10 cellular contexts compared by ENCODE assay signal in the genomic region with DNA sequence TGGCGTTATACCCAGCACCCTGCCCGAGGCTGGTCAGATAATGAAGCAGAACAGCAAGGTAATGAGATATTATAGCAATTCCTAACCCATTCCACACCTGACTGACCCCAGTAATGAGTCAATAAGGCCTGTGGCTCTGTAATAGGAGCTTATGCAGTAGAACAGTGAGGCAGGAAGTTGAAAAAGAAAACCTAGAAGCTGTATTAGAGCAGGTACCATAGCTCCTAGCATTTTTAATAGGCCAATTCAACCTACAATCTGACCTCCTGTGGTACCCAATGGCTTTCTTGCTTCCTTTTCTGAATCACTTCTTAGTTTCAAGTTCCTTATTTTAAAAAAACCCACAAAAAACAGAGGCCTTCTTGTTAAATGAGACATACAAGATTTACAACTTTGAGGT. TPM values are rescaled to one million over a fixed set of nuclear protein-coding genes. Genes with fewer than 3 reads are reported as not detected.
DNase-seq lines count a peak whose midpoint lies in the region; ATAC-seq and TF ChIP-seq lines count a peak whose summit lies in the region.
"Had no signal": no experiment of that assay in that cellular context is flagged by ENCODE, and none has a peak within 500 bp of the region (broad histone marks: within the 10 kb centered on the region; RNA-seq: fewer than 3 reads in every experiment).

No MANE protein-coding gene starts in this region.

- no peak for TF ChIP-seq CTCF in nephron progenitor cell (IDR thresholded peaks at IDR 0.05)

- H3K9me3 Mint-ChIP-seq in nephron progenitor cell = peaks cover 10% of the 10 kb centered on the region
- no peaks in the 10 kb centered on the region for H3K9me3 Mint-ChIP-seq in activated CD8-positive, alpha-beta T cell treated with anti-CD3 and anti-CD28 coated beads, Interleukin-2, amount 10 ng/mL, durations not matched to agents 7 days and 5 days (ENCODE audit: insufficient read depth)

- POLR2A ChIA-PET in activated CD8-positive, alpha-beta T cell treated with anti-CD3 and anti-CD28 coated beads, Interleukin-2, amount 10 ng/mL, durations not matched to agents 7 days and 5 days (lab: Charles Lee) = no interaction called here

- no peak overlapping the region for H3K27ac Mint-ChIP-seq in nephron progenitor cell
- H3K27ac Mint-ChIP-seq in activated CD8-positive, alpha-beta T cell treated with anti-CD3 and anti-CD28 coated beads, Interleukin-2, amount 10 ng/mL, durations not matched to agents 7 days and 5 days = no peak overlapping the region
- H3K27ac Mint-ChIP-seq: dendritic cell treated with granulocyte-macrophage colony-stimulating factor and Interleukin-4, amounts not matched to agents 40 ng/mL and 50 ng/mL, for 4 days had no signal

- H3K27me3 Mint-ChIP-seq in nephron progenitor cell (ENCODE audit: low read depth, poor library complexity) = peaks cover 2% of the 10 kb centered on the region
- no peaks in the 10 kb centered on the region for H3K27me3 Mint-ChIP-seq in activated CD8-positive, alpha-beta T cell treated with anti-CD3 and anti-CD28 coated beads, Interleukin-2, amount 10 ng/mL, durations not matched to agents 7 days and 5 days (ENCODE audit: low read depth)

- DNase-seq in NAMALWA (ENCODE audit: low spot score) (peak; percentile 33), glomerular visceral epithelial cell (ENCODE audit: extremely low spot score) (peak; percentile 55), nephron progenitor cell (no peak), hepatic stellate cell (ENCODE audit: low spot score) (no peak)
- no peak for DNase-seq in stimulated activated CD4-positive, alpha-beta T cell treated with anti-CD3 and anti-CD28 coated beads, Interleukin-1b, Interleukin-23, amount 100 ng/mL, for 48 hours
- DNase-seq in activated CD8-positive, alpha-beta T cell treated with anti-CD3 and anti-CD28 coated beads, Interleukin-2, amount 10 ng/mL, durations not matched to agents 7 days and 5 days = no peak

- no peak overlapping the region for H3K4me3 Mint-ChIP-seq in nephron progenitor cell
- no peak overlapping the region for H3K4me3 Mint-ChIP-seq in activated CD8-positive, alpha-beta T cell treated with anti-CD3 and anti-CD28 coated beads, Interleukin-2, amount 10 ng/mL, durations not matched to agents 7 days and 5 days
- H3K4me3 Mint-ChIP-seq: dendritic cell treated with granulocyte-macrophage colony-stimulating factor and Interleukin-4, amounts not matched to agents 40 ng/mL and 50 ng/mL, for 4 days had no signal

- H3K36me3 Mint-ChIP-seq in nephron progenitor cell (ENCODE audit: low read depth) = no peaks in the 10 kb centered on the region
- H3K36me3 Mint-ChIP-seq in activated CD8-positive, alpha-beta T cell treated with anti-CD3 and anti-CD28 coated beads, Interleukin-2, amount 10 ng/mL, durations not matched to agents 7 days and 5 days (ENCODE audit: low read depth) = no peaks in the 10 kb centered on the region

- ATAC-seq in GM18909 (IDR thresholded peaks at IDR 0.05; ENCODE audit: poor library complexity, unreplicated experiment) (peak; percentile 100), HG02798 (IDR thresholded peaks at IDR 0.05; ENCODE audit: poor library complexity, unreplicated experiment) (peak; percentile 93)
- ATAC-seq in activated CD8-positive, alpha-beta T cell treated with anti-CD3 and anti-CD28 coated beads, Interleukin-2, amount 10 ng/mL, durations not matched to agents 7 days and 5 days = no peak

- CTCF ChIA-PET in activated CD8-positive, alpha-beta T cell treated with anti-CD3 and anti-CD28 coated beads, Interleukin-2, amount 10 ng/mL, durations not matched to agents 7 days and 5 days (lab: Charles Lee) = no interaction called here

- no peaks in the 10 kb centered on the region for H3K4me1 Mint-ChIP-seq in nephron progenitor cell
- no peaks in the 10 kb centered on the region for H3K4me1 Mint-ChIP-seq in activated CD8-positive, alpha-beta T cell treated with anti-CD3 and anti-CD28 coated beads, Interleukin-2, amount 10 ng/mL, durations not matched to agents 7 days and 5 days (ENCODE audit: low read depth)

RNA-seq across cellular contexts. Expression of a gene that starts 43.6 kb away (rescaled TPM):
- not detected for total RNA-seq in activated CD8-positive, alpha-beta T cell treated with anti-CD3 and anti-CD28 coated beads, Interleukin-2, amount 10 ng/mL, durations not matched to agents 7 days and 5 days
- total RNA-seq: T-helper 1 cell treated with Interleukin-12 subunit alpha and Interleukin-12 subunit beta and Interleukin-4 antibody, amounts not matched to agents 30 ng/mL and 1 ng/mL, for 36 hours had no signal

Comparison
In these comparisons a context has a peak if more than half of its experiments do, and no peak if none do; other contexts are left out.
1. DNase-seq: peak in NAMALWA (single experiment) and glomerular visceral epithelial cell (single experiment); none in nephron progenitor cell (single experiment), hepatic stellate cell (single experiment), stimulated activated CD4-positive, alpha-beta T cell treated with anti-CD3 and anti-CD28 coated beads, Interleukin-1b, Interleukin-23, amount 100 ng/mL, for 48 hours (single experiment) and activated CD8-positive, alpha-beta T cell treated with anti-CD3 and anti-CD28 coated beads, Interleukin-2, amount 10 ng/mL, durations not matched to agents 7 days and 5 days (single experiment).